Comparison of ENCODE assay signal across 18 cellular contexts in genomic region chr19:3593156-3593555, GRCh38. TPM values are rescaled to one million over a fixed set of nuclear protein-coding genes. Genes with fewer than 3 reads are reported as not detected.
DNase-seq lines count a peak whose midpoint lies in the region; ATAC-seq, FAIRE-seq and TF ChIP-seq lines count a peak whose summit lies in the region.
"Had no signal": no experiment of that assay in that cellular context is flagged by ENCODE, and none has a peak within 500 bp of the region (broad histone marks: within the 10 kb centered on the region; RNA-seq: fewer than 3 reads in every experiment).

No MANE protein-coding gene starts in this region.

- TF ChIP-seq CTCF in A549 (IDR thresholded peaks at IDR 0.05) (no peak), testis (IDR thresholded peaks at IDR 0.05) (no peak), smooth muscle cell (IDR thresholded peaks at IDR 0.05; ENCODE audit: borderline replicate concordance, insufficient read depth, poor library complexity, severe bottlenecking) (no peak)

- H4K20me1 ChIP-seq in smooth muscle cell (ENCODE audit: low read depth): no peaks in the 10 kb centered on the region
- H4K20me1 ChIP-seq: BLaER1 treated with 17β-estradiol and CSF1 and Interleukin-3, amounts not matched to agents 10 nM and 100 nM had no signal

- H3K4me2 ChIP-seq in A549 (no peak overlapping the region), smooth muscle cell (no peak overlapping the region)
- H3K4me2 ChIP-seq: BLaER1 treated with 17β-estradiol and CSF1 and Interleukin-3, amounts not matched to agents 10 nM and 100 nM had no signal

- CTCF ChIA-PET in A549 (lab: Yijun Ruan, JAX): interaction anchor here (1.3 to 1.8 kb wide), 3 partner anchors 9 to 73 kb away, joined by 3 to 6 read pairs (median 4); no protein-coding TSS in a partner anchor

- intact Hi-C loops in testis (cut with DNase I; ENCODE audit: low total_unique reads): no loop called here

- H3K27me3 ChIP-seq in testis (no peaks in the 10 kb centered on the region), smooth muscle cell (ENCODE audit: low read depth) (no peaks in the 10 kb centered on the region)

- no peak for FAIRE-seq in A549 (lab: Jason Lieb, UNC)
- FAIRE-seq: A204.1, D721Med had no signal

- H3K9ac ChIP-seq in smooth muscle cell (ENCODE audit: low read depth): no peak overlapping the region
- H3K9ac ChIP-seq: BLaER1 treated with 17β-estradiol and CSF1 and Interleukin-3, amounts not matched to agents 10 nM and 100 nM had no signal

- POLR2A ChIA-PET in A549 (lab: Yijun Ruan, JAX): no interaction called here

- H3K79me2 ChIP-seq in smooth muscle cell (ENCODE audit: low read depth): no peaks in the 10 kb centered on the region

- TF ChIP-seq EP300 in A549 (IDR thresholded peaks at IDR 0.05): no peak

- DNase-seq in A549 (ENCODE audit: low read depth in 1 of 2, low spot score in 1 of 2) (no peak), NCI-H69 (lab: John Stamatoyannopoulos, UW) (peak; percentile 23), iPS-NIHi11 (ENCODE audit: low spot score) (peak; percentile 80), testis (no peak), smooth muscle cell (lab: John Stamatoyannopoulos, UW; ENCODE audit: unreplicated experiment) (no peak)
- DNase-seq: activated gamma-delta T cell; gastrocnemius medialis; NCI-H2107; SHP77 treated with DMSO at 0.1 percent for 48 hours; stimulated activated CD4-positive, alpha-beta T cell treated with anti-CD3 and anti-CD28 coated beads, Interleukin-4, amount 100 ng/mL, for 1 hour; T-helper 1 cell had no signal

- H3K9me3 ChIP-seq in A549 (peaks cover 8% of the 10 kb centered on the region; the same call in 2 of the 3 replicates), testis (no peaks in the 10 kb centered on the region), smooth muscle cell (replicated peaks; ENCODE audit: low read depth) (no peaks in the 10 kb centered on the region)
- H3K9me3 ChIP-seq: gastrocnemius medialis, prostate gland had no signal

- WGBS in A549 (ENCODE audit: missing lambda C conversion rate): 18% methylated on average over 2 of the region's 11 CpGs
- WGBS in testis, 2 donors: 48 to 59% methylated on average over 11 of the region's 11 CpGs
- WGBS in smooth muscle cell (ENCODE audit: low lambda C conversion rate): 46% methylated on average over 11 of the region's 11 CpGs

- H3K27ac ChIP-seq in A549 (no peak overlapping the region), testis (no peak overlapping the region), smooth muscle cell (ENCODE audit: low read depth) (no peak overlapping the region)
- H3K27ac ChIP-seq: BLaER1 treated with 17β-estradiol and CSF1 and Interleukin-3, amounts not matched to agents 10 nM and 100 nM; gastrocnemius medialis; prostate gland; skin epidermis had no signal

- no peak overlapping the region for H2AFZ ChIP-seq in smooth muscle cell (ENCODE audit: low read depth)

- H3K4me3 ChIP-seq in A549 (no peak overlapping the region), testis (no peak overlapping the region), smooth muscle cell (no peak overlapping the region)
- H3K4me3 ChIP-seq: BLaER1 treated with 17β-estradiol and CSF1 and Interleukin-3, amounts not matched to agents 10 nM and 100 nM; gastrocnemius medialis; prostate gland; skin epidermis had no signal

- ATAC-seq in A549 (peak; percentile 32 to 34; a peak in 2 of 6 replicates), HG03280 (IDR thresholded peaks at IDR 0.05; ENCODE audit: unreplicated experiment) (no peak)
- ATAC-seq: gastrocnemius medialis had no signal

- no peaks in the 10 kb centered on the region for H3F3A ChIP-seq in smooth muscle cell (ENCODE audit: low read depth)

- TF ChIP-seq POLR2A in A549 (IDR thresholded peaks at IDR 0.05; ENCODE audit: low read length) (no peak), testis (IDR thresholded peaks at IDR 0.05) (no peak)

- no peak for TF ChIP-seq RAD21 in A549 (conservative IDR thresholded peaks at IDR 0.05 in 1 of 2, IDR thresholded peaks at IDR 0.05 in 1 of 2)

- H3K4me1 ChIP-seq in A549: no peaks in the 10 kb centered on the region
- H3K4me1 ChIP-seq in testis: no peaks in the 10 kb centered on the region
- H3K4me1 ChIP-seq in smooth muscle cell (ENCODE audit: low read depth): no peaks in the 10 kb centered on the region
- H3K4me1 ChIP-seq: BLaER1 treated with 17β-estradiol and CSF1 and Interleukin-3, amounts not matched to agents 10 nM and 100 nM; gastrocnemius medialis; prostate gland had no signal

- H3K36me3 ChIP-seq in testis (ENCODE audit: low read depth, missing control alignments) (no peaks in the 10 kb centered on the region), smooth muscle cell (ENCODE audit: low read depth) (no peaks in the 10 kb centered on the region)
- H3K36me3 ChIP-seq: BLaER1 treated with 17β-estradiol and CSF1 and Interleukin-3, amounts not matched to agents 10 nM and 100 nM; gastrocnemius medialis; prostate gland had no signal

TF ChIP-seq in A549, 52 proteins besides CTCF, POLR2A, EP300 and RAD21 (continues in another document):
- TF ChIP-seq FOXS1 (CRISPR knock-in tag; IDR thresholded peaks at IDR 0.05) (no peak), HOXB5 (CRISPR knock-in tag; IDR thresholded peaks at IDR 0.05) (no peak), SMC3 (IDR thresholded peaks at IDR 0.05) (no peak), E2F6 (IDR thresholded peaks at IDR 0.05; ENCODE audit: borderline replicate concordance, low read depth) (no peak), ZNF302 (CRISPR knock-in tag; IDR thresholded peaks at IDR 0.05) (no peak), RFX5 (IDR thresholded peaks at IDR 0.05) (no peak), MYC (IDR thresholded peaks at IDR 0.05; ENCODE audit: borderline replicate concordance, low read length) (no peak), ZFP36 (IDR thresholded peaks at IDR 0.05; ENCODE audit: borderline replicate concordance, partially characterized antibody) (no peak)

RNA-seq across cellular contexts. Expression of gene GIPC3, which starts 7.9 kb away (rescaled TPM):
- polyA plus RNA-seq in A549 (2011; rRNA removed) (0.05 and 0.20 TPM in 2 replicates), A549 (2017; fragmentation: RNase III; extraction: RNeasy Plus Mini Kit Qiagen cat#74134 plus additional on column Dnase treatment) (0.07 to 0.15 TPM (median 0.12 TPM) in 3 replicates), testis (ENCODE audit: insufficient read depth, low read depth, low replicate concordance) (1.5 TPM), smooth muscle cell (0.86 and 0.96 TPM in 2 replicates)
- polyA plus RNA-seq in A549 (2012; cell fraction: cytosol; rRNA removed): 0.08 and 0.14 TPM in 2 replicates
- 0.15 and 0.16 TPM in 2 replicates for polyA plus RNA-seq in A549 (2012; cell fraction: nucleus; rRNA removed)
- 0.15 and 0.41 TPM in 2 replicates for polyA minus RNA-seq in A549 (2011; rRNA and poly(A)+ RNA removed)
- total RNA-seq in testis (under 1 TPM; 0.50 to 0.87 TPM), smooth muscle cell (0.13 and 0.27 TPM in 2 replicates)
- total RNA-seq: epithelial cell of proximal tubule had no signal

RNA-seq across cellular contexts. Expression of gene TBXA2R, which starts 13.5 kb away (rescaled TPM):
- polyA plus RNA-seq in A549 (2011; rRNA removed) (0.13 and 0.26 TPM in 2 replicates), A549 (2017; fragmentation: RNase III; extraction: RNeasy Plus Mini Kit Qiagen cat#74134 plus additional on column Dnase treatment) (0.49 to 0.62 TPM (median 0.49 TPM) in 3 replicates), testis (ENCODE audit: insufficient read depth, low read depth, low replicate concordance) (1.8 TPM), smooth muscle cell (9.3 and 9.4 TPM in 2 replicates)
- polyA plus RNA-seq in A549 (2012; cell fraction: cytosol; rRNA removed): 0.59 and 1.00 TPM in 2 replicates
- 0.91 and 1.0 TPM in 2 replicates for polyA plus RNA-seq in A549 (2012; cell fraction: nucleus; rRNA removed)
- 0.10 and 0.12 TPM in 2 replicates for polyA minus RNA-seq in A549 (2011; rRNA and poly(A)+ RNA removed)
- total RNA-seq in testis (1 to 10 TPM; 1.3 to 3.2 TPM), smooth muscle cell (1.1 and 1.7 TPM in 2 replicates)

RNA-seq across cellular contexts. Expression of gene HMG20B, which starts 20.4 kb away (rescaled TPM):
- polyA plus RNA-seq in A549 (2011; rRNA removed) (19.6 and 24.2 TPM in 2 replicates), A549 (2017; fragmentation: RNase III; extraction: RNeasy Plus Mini Kit Qiagen cat#74134 plus additional on column Dnase treatment) (40.0 to 47.1 TPM (median 46.6 TPM) in 3 replicates), testis (ENCODE audit: insufficient read depth, low read depth, low replicate concordance) (66.2 TPM), smooth muscle cell (120 and 128 TPM in 2 replicates)
- polyA plus RNA-seq in A549 (2012; cell fraction: cytosol; rRNA removed): 46.4 and 58.3 TPM in 2 replicates
- 120 and 131 TPM in 2 replicates for polyA plus RNA-seq in A549 (2012; cell fraction: nucleus; rRNA removed)
- polyA minus RNA-seq in A549 (2011; rRNA and poly(A)+ RNA removed): 6.6 and 8.4 TPM in 2 replicates
- total RNA-seq in testis (100 to 1,000 TPM; 108 to 129 TPM), smooth muscle cell (86.3 and 109 TPM in 2 replicates)

RNA-seq across cellular contexts. Expression of gene CACTIN, which starts 33.4 kb away (rescaled TPM):
- polyA plus RNA-seq in A549 (2011; rRNA removed) (6.4 and 8.3 TPM in 2 replicates), A549 (2017; fragmentation: RNase III; extraction: RNeasy Plus Mini Kit Qiagen cat#74134 plus additional on column Dnase treatment) (14.6 to 15.3 TPM (median 14.9 TPM) in 3 replicates), testis (ENCODE audit: insufficient read depth, low read depth, low replicate concordance) (26.9 TPM), smooth muscle cell (17.3 and 22.5 TPM in 2 replicates)
- 21.6 and 28.8 TPM in 2 replicates for polyA plus RNA-seq in A549 (2012; cell fraction: cytosol; rRNA removed)
- 44.9 and 67.0 TPM in 2 replicates for polyA plus RNA-seq in A549 (2012; cell fraction: nucleus; rRNA removed)
- 5.4 and 8.2 TPM in 2 replicates for polyA minus RNA-seq in A549 (2011; rRNA and poly(A)+ RNA removed)
- total RNA-seq in testis (10 to 100 TPM; 52.8 to 57.5 TPM), smooth muscle cell (16.7 and 17.5 TPM in 2 replicates)

RNA-seq across cellular contexts. Expression of gene MFSD12, which starts 35.8 kb away (rescaled TPM):
- 52.5 and 54.9 TPM in 2 replicates for polyA plus RNA-seq in A549 (2011; rRNA removed)
- 123 and 172 TPM in 2 replicates for polyA plus RNA-seq in A549 (2012; cell fraction: cytosol; rRNA removed)
- polyA plus RNA-seq in A549 (2012; cell fraction: nucleus; rRNA removed): 386 and 515 TPM in 2 replicates
- 101 to 115 TPM (median 109 TPM) in 3 replicates for polyA plus RNA-seq in A549 (2017; fragmentation: RNase III; extraction: RNeasy Plus Mini Kit Qiagen cat#74134 plus additional on column Dnase treatment)
- 45.4 and 59.7 TPM in 2 replicates for polyA minus RNA-seq in A549 (2011; rRNA and poly(A)+ RNA removed)
- total RNA-seq in testis: 10 to 100 TPM; 83.9 to 95.1 TPM
- 32.8 TPM for polyA plus RNA-seq in testis (ENCODE audit: insufficient read depth, low read depth, low replicate concordance)
- total RNA-seq in smooth muscle cell: 26.8 and 56.0 TPM in 2 replicates
- polyA plus RNA-seq in smooth muscle cell: 73.8 and 93.9 TPM in 2 replicates

Comparison
In these comparisons a context has a peak if more than half of its experiments do, and no peak if none do; other contexts are left out.
1. DNase-seq: peak in NCI-H69 (single experiment) and iPS-NIHi11 (single experiment); none in A549 (0 of 2), testis (single experiment) and smooth muscle cell (single experiment).